17 cellular contexts compared by ENCODE assay signal in genomic region chr13:97875218-97875617, GRCh38.
"Had no signal": no experiment of that assay in that cellular context is flagged by ENCODE, and none has a peak within 500 bp of the region (broad histone marks: within the 10 kb centered on the region; RNA-seq: fewer than 3 reads in every experiment).

No MANE protein-coding gene starts in this region.

- H3K27me3 ChIP-seq: neutrophil, stomach had no signal

- H3K4me2 ChIP-seq: smooth muscle cell had no signal

- ATAC-seq: activated CD4-positive, alpha-beta T cell treated with anti-CD3 and anti-CD28 coated beads for 36 hours; lower lobe of right lung; natural killer cell; sciatic nerve; stimulated activated effector memory CD8-positive, alpha-beta T cell treated with anti-CD3 and anti-CD28 coated beads, Interleukin-12 subunit alpha, Interleukin-12 subunit beta, amount 100 ng/mL, for 72 hours had no signal

- H3K27ac ChIP-seq: lower lobe of right lung, neutrophil, stomach had no signal

- DNase-seq: activated CD4-positive, alpha-beta memory T cell treated with anti-CD3 and anti-CD28 coated beads for 36 hours; activated CD4-positive, alpha-beta T cell treated with anti-CD3 and anti-CD28 coated beads for 36 hours; activated naive CD4-positive, alpha-beta T cell; activated naive CD8-positive, alpha-beta T cell treated with anti-CD3 and anti-CD28 coated beads for 36 hours; activated T-cell treated with anti-CD3 and anti-CD28 coated beads for 4 hours; amniotic stem cell; caudate nucleus; islet precursor cell; lower lobe of right lung; natural killer cell; stimulated activated CD4-positive, alpha-beta T cell treated with anti-CD3 and anti-CD28 coated beads, Interleukin-4, amount 100 ng/mL, for 24 hours; stomach; trophoblast cell had no signal

- H3K4me3 ChIP-seq: lower lobe of right lung, smooth muscle cell, stomach had no signal

- H3K9me3 ChIP-seq: lower lobe of right lung, neutrophil, stomach had no signal

- H3K36me3 ChIP-seq: lower lobe of right lung, neutrophil, stomach had no signal

- H3K4me1 ChIP-seq: lower lobe of right lung, stomach had no signal
